27 cellular contexts compared by ENCODE assay signal in the genomic region with DNA sequence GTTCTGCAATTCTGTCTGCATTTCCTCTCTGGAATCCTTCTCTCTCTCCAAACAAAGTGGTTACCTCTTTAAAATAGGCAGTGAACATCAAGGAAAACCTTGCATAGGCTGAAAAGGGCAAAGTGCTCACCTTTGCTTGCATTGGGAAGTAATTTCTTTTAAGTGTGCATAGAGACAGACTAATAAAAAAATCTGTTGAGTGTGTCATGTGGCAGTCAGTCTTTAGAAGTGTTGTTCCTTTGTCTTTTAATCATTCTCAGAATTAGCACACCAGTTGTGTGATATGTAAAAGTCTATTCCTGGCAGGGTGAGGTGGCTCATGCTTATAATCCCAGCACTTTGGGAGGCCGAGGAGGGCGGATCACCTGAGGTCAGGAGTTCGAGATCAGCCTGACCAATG.
"Had no signal": no experiment of that assay in that cellular context is flagged by ENCODE, and none has a peak within 500 bp of the region (broad histone marks: within the 10 kb centered on the region; RNA-seq: fewer than 3 reads in every experiment).

No MANE protein-coding gene starts in this region.

- H3K4me3 Mint-ChIP-seq: natural killer cell treated with Interleukin-12 subunit alpha and Interleukin-12 subunit beta and Interleukin-15 and Interleukin-18, amount 100 ng/mL, for 72 hours; nephron progenitor cell; neural crest cell; stimulated activated effector memory CD8-positive, alpha-beta T cell treated with anti-CD3 and anti-CD28 coated beads, Interleukin-12 subunit alpha, Interleukin-12 subunit beta, amount 100 ng/mL, for 72 hours; stimulated activated naive B cell treated with anti-CD40 and anti-IgM and Interleukin-4, amounts not matched to agents 10 μg/mL and 1 μg/mL and 100 μg/mL, for 72 hours; stimulated activated naive CD8-positive, alpha-beta T cell treated with anti-CD3 and anti-CD28 coated beads, Interleukin-15, Interleukin-2, amounts not matched to agents 100 ng/mL and 50 ng/mL, for 24 hours had no signal

- H3K9me3 ChIP-seq: neutrophil, pancreas, prostate gland, right lobe of liver, sigmoid colon, stomach, thoracic aorta, thyroid gland, tibial nerve, upper lobe of left lung, vagina had no signal

- H3K36me3 ChIP-seq: neutrophil, prostate gland, thoracic aorta, thyroid gland, vagina had no signal

- H3K27ac Mint-ChIP-seq: natural killer cell treated with Interleukin-12 subunit alpha and Interleukin-12 subunit beta and Interleukin-15 and Interleukin-18, amount 100 ng/mL, for 72 hours; nephron progenitor cell; stimulated activated effector memory CD8-positive, alpha-beta T cell treated with anti-CD3 and anti-CD28 coated beads, Interleukin-12 subunit alpha, Interleukin-12 subunit beta, amount 100 ng/mL, for 72 hours; stimulated activated naive B cell treated with anti-CD40 and anti-IgM and Interleukin-4, amounts not matched to agents 10 μg/mL and 1 μg/mL and 100 μg/mL, for 72 hours; stimulated activated naive CD8-positive, alpha-beta T cell treated with anti-CD3 and anti-CD28 coated beads, Interleukin-15, Interleukin-2, amounts not matched to agents 100 ng/mL and 50 ng/mL, for 24 hours had no signal

- H3K4me3 ChIP-seq: pancreas, prostate gland, right lobe of liver, sigmoid colon, stomach, thoracic aorta, thyroid gland, tibial nerve, upper lobe of left lung, vagina had no signal

- DNase-seq: nephron progenitor cell; nucleus accumbens; pancreas; retina; right cardiac atrium; right lobe of liver; sigmoid colon; small intestine; stimulated activated CD4-positive, alpha-beta T cell treated with anti-CD3 and anti-CD28 coated beads, Interleukin-15, amount 100 ng/mL, for 24 hours; stimulated activated CD4-positive, alpha-beta T cell treated with anti-CD3 and anti-CD28 coated beads, Interleukin-2, amount 100 ng/mL, for 24 hours; stimulated activated CD4-positive, alpha-beta T cell treated with anti-CD3 and anti-CD28 coated beads, Interleukin-2, amount 100 ng/mL, for 48 hours; stimulated activated CD4-positive, alpha-beta T cell treated with anti-CD3 and anti-CD28 coated beads, Interleukin-4, amount 100 ng/mL, for 24 hours; stimulated activated naive B cell treated with anti-CD40 and anti-IgM and Interleukin-4, amounts not matched to agents 10 μg/mL and 1 μg/mL and 100 μg/mL, for 72 hours; stimulated activated naive CD4-positive, alpha-beta T cell treated with Interleukin-2 at 50 U/mL for 16 hours; stomach; thyroid gland; trophoblast cell; upper lobe of left lung had no signal

- H3K9me3 Mint-ChIP-seq: natural killer cell treated with Interleukin-12 subunit alpha and Interleukin-12 subunit beta and Interleukin-15 and Interleukin-18, amount 100 ng/mL, for 72 hours; neural crest cell had no signal

- H3K4me1 ChIP-seq: pancreas, prostate gland, right lobe of liver, sigmoid colon, stomach, thyroid gland, tibial nerve, upper lobe of left lung, vagina had no signal

- H3K27me3 Mint-ChIP-seq: stimulated activated naive CD8-positive, alpha-beta T cell treated with anti-CD3 and anti-CD28 coated beads, Interleukin-15, Interleukin-2, amounts not matched to agents 100 ng/mL and 50 ng/mL, for 24 hours had no signal

- H3K4me1 Mint-ChIP-seq: neural crest cell; stimulated activated effector memory CD8-positive, alpha-beta T cell treated with anti-CD3 and anti-CD28 coated beads, Interleukin-12 subunit alpha, Interleukin-12 subunit beta, amount 100 ng/mL, for 72 hours; stimulated activated naive B cell treated with anti-CD40 and anti-IgM and Interleukin-4, amounts not matched to agents 10 μg/mL and 1 μg/mL and 100 μg/mL, for 72 hours had no signal

- H3K36me3 Mint-ChIP-seq: natural killer cell treated with Interleukin-12 subunit alpha and Interleukin-12 subunit beta and Interleukin-15 and Interleukin-18, amount 100 ng/mL, for 72 hours; stimulated activated effector memory CD8-positive, alpha-beta T cell treated with anti-CD3 and anti-CD28 coated beads, Interleukin-12 subunit alpha, Interleukin-12 subunit beta, amount 100 ng/mL, for 72 hours; stimulated activated naive B cell treated with anti-CD40 and anti-IgM and Interleukin-4, amounts not matched to agents 10 μg/mL and 1 μg/mL and 100 μg/mL, for 72 hours had no signal

- H3K27me3 ChIP-seq: neutrophil, pancreas, right lobe of liver, sigmoid colon, stomach, thyroid gland, tibial nerve, upper lobe of left lung, vagina had no signal

- H3K27ac ChIP-seq: neutrophil, pancreas, prostate gland, right lobe of liver, sigmoid colon, stomach, thoracic aorta, thyroid gland, tibial nerve, upper lobe of left lung, vagina had no signal

- ATAC-seq: natural killer cell treated with Interleukin-12 subunit alpha and Interleukin-12 subunit beta and Interleukin-15 and Interleukin-18, amount 100 ng/mL, for 72 hours; pancreas; right cardiac atrium; right lobe of liver; stimulated activated effector memory CD8-positive, alpha-beta T cell treated with anti-CD3 and anti-CD28 coated beads, Interleukin-12 subunit alpha, Interleukin-12 subunit beta, amount 100 ng/mL, for 72 hours; stimulated activated naive B cell treated with anti-CD40 and anti-IgM and Interleukin-4, amounts not matched to agents 10 μg/mL and 1 μg/mL and 100 μg/mL, for 72 hours had no signal
